17 cellular contexts compared by ENCODE assay signal in the genomic region with DNA sequence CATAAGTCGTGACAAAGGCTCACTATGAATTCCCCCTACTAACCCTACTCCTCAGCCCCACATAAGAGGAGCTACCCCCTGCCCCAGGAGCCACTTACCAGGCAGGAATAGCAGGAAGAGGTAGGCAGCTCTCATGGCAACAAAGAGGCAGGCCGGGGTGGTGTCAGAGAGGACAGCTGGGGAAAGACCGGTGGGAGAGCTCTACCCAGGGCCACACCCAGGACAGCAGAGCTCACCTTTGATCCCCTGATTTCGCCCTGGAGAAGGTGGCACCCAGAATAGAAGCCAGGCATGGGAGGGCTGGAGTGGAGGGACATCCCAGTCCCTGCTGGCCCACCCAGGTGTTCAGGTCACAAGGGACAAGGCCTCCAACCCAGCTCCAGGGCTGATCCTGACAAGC. TPM values are rescaled to one million over a fixed set of nuclear protein-coding genes. Genes with fewer than 3 reads are reported as not detected.
DNase-seq lines count a peak whose midpoint lies in the region; ATAC-seq and TF ChIP-seq lines count a peak whose summit lies in the region.
"Had no signal": no experiment of that assay in that cellular context is flagged by ENCODE, and none has a peak within 500 bp of the region (broad histone marks: within the 10 kb centered on the region; RNA-seq: fewer than 3 reads in every experiment).

No MANE protein-coding gene starts in this region.

- H3K4me3 Mint-ChIP-seq in chondrocyte (ENCODE audit: unreplicated experiment) (peak overlapping the region; percentile 81), mesothelial cell of epicardium (peak overlapping the region; percentile 85)
- H3K4me3 Mint-ChIP-seq: activated CD4-positive, alpha-beta T cell treated with anti-CD3 and anti-CD28 coated beads, Interleukin-2, amount 10 ng/mL, durations not matched to agents 24 days and 14 days; activated naive CD8-positive, alpha-beta T cell treated with anti-CD3 and anti-CD28 coated beads, Interleukin-2, amount 50 U/mL, for 24 hours; activated T-cell treated with anti-CD3 and anti-CD28 coated beads, Interleukin-2, amount 50 U/mL, for 4 hours; dendritic cell treated with granulocyte-macrophage colony-stimulating factor and Interleukin-4, amounts not matched to agents 40 ng/mL and 50 ng/mL, for 4 days had no signal

- H3K27ac ChIP-seq in HUES6 (ENCODE audit: low read depth, low read length) (no peak overlapping the region), thyroid gland (peak overlapping the region in 2 of 3 donors; percentile 10 to 46)

- H3K9me3 Mint-ChIP-seq in chondrocyte (ENCODE audit: low read depth) (no peaks in the 10 kb centered on the region), mesothelial cell of epicardium (no peaks in the 10 kb centered on the region)
- H3K9me3 Mint-ChIP-seq: activated CD4-positive, alpha-beta T cell treated with anti-CD3 and anti-CD28 coated beads, Interleukin-2, amount 10 ng/mL, durations not matched to agents 24 days and 14 days; activated naive CD8-positive, alpha-beta T cell treated with anti-CD3 and anti-CD28 coated beads, Interleukin-2, amount 50 U/mL, for 24 hours; activated T-cell treated with anti-CD3 and anti-CD28 coated beads, Interleukin-2, amount 50 U/mL, for 4 hours; dendritic cell treated with granulocyte-macrophage colony-stimulating factor and Interleukin-4, amounts not matched to agents 40 ng/mL and 50 ng/mL, for 4 days had no signal

- H3K4me1 ChIP-seq in HUES6 (ENCODE audit: control insufficient read depth, insufficient read depth, low read length), result peaks cover 19% of the 10 kb centered on the region
- peaks cover 6 to 24% of the 10 kb centered on the region in 2 donors for H3K4me1 ChIP-seq in thyroid gland

- TF ChIP-seq CTCF in chondrocyte (IDR thresholded peaks at IDR 0.05) (no peak), mesothelial cell of epicardium (IDR thresholded peaks at IDR 0.05; ENCODE audit: unreplicated experiment) (no peak), thyroid gland (IDR thresholded peaks at IDR 0.05) (no peak)

- intact Hi-C loops in thyroid gland (cut with DNase I), result no loop called here

- TF ChIP-seq POLR2A in thyroid gland (IDR thresholded peaks at IDR 0.05), result no peak

- ATAC-seq in left lobe of liver, result no peak
- no peak for ATAC-seq in GM19328 (IDR thresholded peaks at IDR 0.05; ENCODE audit: unreplicated experiment)
- ATAC-seq: activated naive CD8-positive, alpha-beta T cell treated with anti-CD3 and anti-CD28 coated beads, Interleukin-2, amount 50 U/mL, for 24 hours; activated T-cell treated with anti-CD3 and anti-CD28 coated beads, Interleukin-2, amount 50 U/mL, for 4 hours; GM12878 had no signal

- H3K4me3 ChIP-seq in HUES6 (ENCODE audit: low read depth, low read length) (peak overlapping the region; percentile 87; the same call in 1 of the 2 replicates), thyroid gland (replicated peaks in 1 of 3) (no peak overlapping the region)
- H3K4me3 ChIP-seq: GM12878 had no signal

- H3K36me3 ChIP-seq in HUES6 (ENCODE audit: control insufficient read depth, insufficient read depth, low read length), result peaks cover 40% of the 10 kb centered on the region
- no peaks in the 10 kb centered on the region for H3K36me3 ChIP-seq in thyroid gland

- peak overlapping the region; percentile 90 for H3K27ac Mint-ChIP-seq in chondrocyte (ENCODE audit: unreplicated experiment)
- H3K27ac Mint-ChIP-seq in mesothelial cell of epicardium, result peak overlapping the region; percentile 67
- H3K27ac Mint-ChIP-seq: activated CD4-positive, alpha-beta T cell treated with anti-CD3 and anti-CD28 coated beads, Interleukin-2, amount 10 ng/mL, durations not matched to agents 24 days and 14 days; activated naive CD8-positive, alpha-beta T cell treated with anti-CD3 and anti-CD28 coated beads, Interleukin-2, amount 50 U/mL, for 24 hours; dendritic cell treated with granulocyte-macrophage colony-stimulating factor and Interleukin-4, amounts not matched to agents 40 ng/mL and 50 ng/mL, for 4 days had no signal

- H3K9me3 ChIP-seq in HUES6 (ENCODE audit: control insufficient read depth, insufficient read depth, low read depth, low read length) (no peaks in the 10 kb centered on the region), thyroid gland (no peaks in the 10 kb centered on the region)

- whole genome bisulfite sequencing in thyroid gland, 2 donors, result 81 to 89% methylated on average over 4 of the region's 4 CpGs

- peaks cover 6% of the 10 kb centered on the region for H3K36me3 Mint-ChIP-seq in chondrocyte (ENCODE audit: low read depth)
- H3K36me3 Mint-ChIP-seq in mesothelial cell of epicardium, result peaks cover 12% of the 10 kb centered on the region
- H3K36me3 Mint-ChIP-seq: CD4-positive, CD25-positive, alpha-beta regulatory T cell had no signal

- H3K27me3 ChIP-seq in HUES6 (ENCODE audit: control insufficient read depth, insufficient read depth, low read length) (no peaks in the 10 kb centered on the region), thyroid gland (no peaks in the 10 kb centered on the region)

- H3K9ac ChIP-seq in HUES6 (ENCODE audit: low read length), result peak overlapping the region; percentile 17

- DNase-seq in chondrocyte (ENCODE audit: low spot score) (no peak), mesothelial cell of epicardium (ENCODE audit: low spot score in 2 of 2, unreplicated experiment in 2 of 2) (no peak), thyroid gland (no peak), NCI-H82 treated with DMSO at 0.1 percent for 48 hours (lab: John Stamatoyannopoulos, UW; ENCODE audit: unreplicated experiment) (no peak), left lobe of liver (ENCODE audit: low spot score) (no peak), GM19240 (ENCODE audit: insufficient read length, low spot score) (no peak)
- DNase-seq: activated CD4-positive, alpha-beta T cell treated with anti-CD3 and anti-CD28 coated beads, Interleukin-2, amount 10 ng/mL, durations not matched to agents 24 days and 14 days; activated naive CD8-positive, alpha-beta T cell treated with anti-CD3 and anti-CD28 coated beads, Interleukin-2, amount 50 U/mL, for 24 hours; activated T-cell treated with anti-CD3 and anti-CD28 coated beads, Interleukin-2, amount 50 U/mL, for 4 hours; CD4-positive, CD25-positive, alpha-beta regulatory T cell; mammary epithelial cell; NCI-H82; SHP77 had no signal

- H3K27me3 Mint-ChIP-seq in chondrocyte (ENCODE audit: low read depth) (no peaks in the 10 kb centered on the region), mesothelial cell of epicardium (ENCODE audit: low read depth) (no peaks in the 10 kb centered on the region)

- H3K4me1 Mint-ChIP-seq in chondrocyte (ENCODE audit: low read depth) (peaks cover 55% of the 10 kb centered on the region), mesothelial cell of epicardium (peaks cover 44% of the 10 kb centered on the region)

RNA-seq across cellular contexts. Expression of gene MFAP2, which starts 2.3 kb away (rescaled TPM):
- total RNA-seq in chondrocyte (260 to 285 TPM (median 269 TPM) in 3 replicates), mesothelial cell of epicardium (445 to 466 TPM (median 459 TPM) in 3 replicates), thyroid gland (10 to 100 TPM in 2 of 4 donors, 1 to 10 TPM in 2; 1.4 to 21.1 (median 9.1) TPM), left lobe of liver (0.45 TPM)
- total RNA-seq: activated CD4-positive, alpha-beta T cell treated with anti-CD3 and anti-CD28 coated beads, Interleukin-2, amount 10 ng/mL, durations not matched to agents 24 days and 14 days; CD4-positive, CD25-positive, alpha-beta regulatory T cell; GM12878 had no signal

RNA-seq across cellular contexts. Expression of gene ATP13A2, which starts 33.6 kb away (rescaled TPM):
- total RNA-seq in chondrocyte (52.1 to 60.8 TPM (median 54.4 TPM) in 3 replicates), mesothelial cell of epicardium (54.2 to 57.8 TPM (median 56.9 TPM) in 3 replicates), thyroid gland (10 to 100 TPM; 28.7 to 47.0 (median 35.8) TPM), left lobe of liver (10.3 TPM)

RNA-seq across cellular contexts. Expression of gene CROCC, which starts 56.4 kb away (rescaled TPM):
- 24.7 to 32.2 TPM (median 26.2 TPM) in 3 replicates for total RNA-seq in chondrocyte
- 81.3 to 86.4 TPM (median 86.1 TPM) in 3 replicates for total RNA-seq in mesothelial cell of epicardium
- total RNA-seq in thyroid gland, result 10 to 100 TPM; 15.2 to 33.1 (median 22.1) TPM
- total RNA-seq in left lobe of liver, result 11.8 TPM

Comparison
In these comparisons a context has a peak if more than half of its experiments do, and no peak if none do; other contexts are left out.
1. RNA of gene MFAP2, which starts 2.3 kb away (total RNA-seq): 445 to 466 TPM in mesothelial cell of epicardium and 260 to 285 TPM in chondrocyte; 1.4 to 21.1 TPM in thyroid gland and 0.45 TPM in left lobe of liver (single experiment); every median in the first group is over 10 times any median in the second.